In the genomic region with DNA sequence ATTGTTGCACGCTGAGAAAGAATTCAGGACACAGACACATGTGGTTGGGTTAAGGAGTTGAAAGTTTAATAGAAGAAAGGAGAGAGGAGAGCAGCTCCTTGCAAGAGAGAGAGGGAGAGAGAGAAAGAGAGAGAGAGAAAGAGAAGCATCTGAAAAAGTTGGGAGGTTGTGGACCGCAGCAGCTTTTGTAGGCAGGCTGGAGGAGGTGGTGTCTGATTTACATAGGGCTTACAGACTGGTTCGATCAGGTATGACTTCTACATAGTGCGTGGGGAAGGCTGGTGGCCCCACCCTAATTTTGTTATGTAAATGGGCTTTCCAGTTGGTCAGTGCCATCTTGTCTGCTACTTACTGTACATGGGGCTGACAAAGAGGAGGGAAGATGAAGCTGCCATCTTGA, we compare ENCODE assay signal across 2 cellular contexts.
TF ChIP-seq lines count a peak whose summit lies in the region.

No MANE protein-coding gene starts in this region.

TF ChIP-seq in GM23338, 12 proteins besides CTCF, POLR2A, EP300 and RAD21:
- TF ChIP-seq, protein P1, sequence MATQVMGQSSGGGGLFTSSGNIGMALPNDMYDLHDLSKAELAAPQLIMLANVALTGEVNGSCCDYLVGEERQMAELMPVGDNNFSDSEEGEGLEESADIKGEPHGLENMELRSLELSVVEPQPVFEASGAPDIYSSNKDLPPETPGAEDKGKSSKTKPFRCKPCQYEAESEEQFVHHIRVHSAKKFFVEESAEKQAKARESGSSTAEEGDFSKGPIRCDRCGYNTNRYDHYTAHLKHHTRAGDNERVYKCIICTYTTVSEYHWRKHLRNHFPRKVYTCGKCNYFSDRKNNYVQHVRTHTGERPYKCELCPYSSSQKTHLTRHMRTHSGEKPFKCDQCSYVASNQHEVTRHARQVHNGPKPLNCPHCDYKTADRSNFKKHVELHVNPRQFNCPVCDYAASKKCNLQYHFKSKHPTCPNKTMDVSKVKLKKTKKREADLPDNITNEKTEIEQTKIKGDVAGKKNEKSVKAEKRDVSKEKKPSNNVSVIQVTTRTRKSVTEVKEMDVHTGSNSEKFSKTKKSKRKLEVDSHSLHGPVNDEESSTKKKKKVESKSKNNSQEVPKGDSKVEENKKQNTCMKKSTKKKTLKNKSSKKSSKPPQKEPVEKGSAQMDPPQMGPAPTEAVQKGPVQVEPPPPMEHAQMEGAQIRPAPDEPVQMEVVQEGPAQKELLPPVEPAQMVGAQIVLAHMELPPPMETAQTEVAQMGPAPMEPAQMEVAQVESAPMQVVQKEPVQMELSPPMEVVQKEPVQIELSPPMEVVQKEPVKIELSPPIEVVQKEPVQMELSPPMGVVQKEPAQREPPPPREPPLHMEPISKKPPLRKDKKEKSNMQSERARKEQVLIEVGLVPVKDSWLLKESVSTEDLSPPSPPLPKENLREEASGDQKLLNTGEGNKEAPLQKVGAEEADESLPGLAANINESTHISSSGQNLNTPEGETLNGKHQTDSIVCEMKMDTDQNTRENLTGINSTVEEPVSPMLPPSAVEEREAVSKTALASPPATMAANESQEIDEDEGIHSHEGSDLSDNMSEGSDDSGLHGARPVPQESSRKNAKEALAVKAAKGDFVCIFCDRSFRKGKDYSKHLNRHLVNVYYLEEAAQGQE (IDR thresholded peaks at IDR 0.05; ENCODE audit: unreplicated experiment) = no peak
- TF ChIP-seq POLR2AphosphoS5 (IDR thresholded peaks at IDR 0.05; ENCODE audit: low read depth) (peak; percentile 61), STAT1 (IDR thresholded peaks at IDR 0.05; ENCODE audit: unreplicated experiment) (no peak), EZH2 (IDR thresholded peaks at IDR 0.05; ENCODE audit: low read depth, unreplicated experiment) (no peak)

TF ChIP-seq in WTC11, 78 proteins besides CTCF, POLR2A, EP300 and RAD21 (continued from another document):
- TF ChIP-seq, protein P2, sequence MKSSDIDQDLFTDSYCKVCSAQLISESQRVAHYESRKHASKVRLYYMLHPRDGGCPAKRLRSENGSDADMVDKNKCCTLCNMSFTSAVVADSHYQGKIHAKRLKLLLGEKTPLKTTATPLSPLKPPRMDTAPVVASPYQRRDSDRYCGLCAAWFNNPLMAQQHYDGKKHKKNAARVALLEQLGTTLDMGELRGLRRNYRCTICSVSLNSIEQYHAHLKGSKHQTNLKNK (CRISPR knock-in tag; IDR thresholded peaks at IDR 0.05) = no peak
- TF ChIP-seq FOXK1 (CRISPR knock-in tag; IDR thresholded peaks at IDR 0.05) = no peak
- no peak for TF ChIP-seq GTF2I (CRISPR knock-in tag; conservative IDR thresholded peaks at IDR 0.05)
- no peak for TF ChIP-seq IRF2 (CRISPR knock-in tag; IDR thresholded peaks at IDR 0.05; ENCODE audit: borderline replicate concordance, low read depth)
- no peak for TF ChIP-seq MYBL2 (CRISPR knock-in tag; IDR thresholded peaks at IDR 0.05)
- no peak for TF ChIP-seq CBFB (CRISPR knock-in tag; IDR thresholded peaks at IDR 0.05; ENCODE audit: low read depth)
- TF ChIP-seq, protein P3, sequence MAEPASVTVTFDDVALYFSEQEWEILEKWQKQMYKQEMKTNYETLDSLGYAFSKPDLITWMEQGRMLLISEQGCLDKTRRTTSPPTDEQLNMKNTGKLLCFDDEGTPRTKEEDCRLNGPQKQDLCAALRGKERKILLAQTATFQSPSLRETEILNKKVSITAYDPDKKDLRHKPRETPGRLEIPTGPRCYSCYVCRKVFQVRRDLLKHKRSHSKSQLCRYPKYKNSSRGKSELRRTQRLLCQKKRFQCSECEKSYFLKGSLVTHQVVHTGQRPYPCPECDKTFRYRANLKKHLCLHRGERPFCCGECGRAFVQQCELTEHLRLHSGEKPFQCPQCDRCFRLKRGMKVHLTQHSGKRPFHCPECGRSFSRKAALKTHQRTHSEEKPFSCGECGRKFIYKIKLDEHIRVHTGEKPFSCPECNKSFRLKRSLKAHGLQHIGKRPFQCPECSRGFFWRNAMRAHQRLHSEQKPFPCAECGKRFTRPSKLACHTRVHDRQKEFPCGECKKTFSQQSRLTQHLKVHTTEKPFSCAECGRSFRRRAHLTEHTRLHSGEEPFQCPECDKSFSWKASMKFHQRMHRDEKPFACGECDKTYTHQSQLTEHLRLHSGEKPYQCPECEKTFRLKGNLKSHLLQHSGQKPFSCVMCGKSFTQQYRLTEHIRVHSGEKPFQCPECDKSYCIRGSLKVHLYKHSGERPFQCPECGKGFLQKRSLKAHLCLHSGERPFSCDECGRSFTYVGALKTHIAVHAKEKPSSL (CRISPR knock-in tag; conservative IDR thresholded peaks at IDR 0.05) = no peak
- TF ChIP-seq TP53 (CRISPR knock-in tag; IDR thresholded peaks at IDR 0.05) = no peak
- TF ChIP-seq ZNF232 (CRISPR knock-in tag; IDR thresholded peaks at IDR 0.05) = no peak
- TF ChIP-seq, protein P4, sequence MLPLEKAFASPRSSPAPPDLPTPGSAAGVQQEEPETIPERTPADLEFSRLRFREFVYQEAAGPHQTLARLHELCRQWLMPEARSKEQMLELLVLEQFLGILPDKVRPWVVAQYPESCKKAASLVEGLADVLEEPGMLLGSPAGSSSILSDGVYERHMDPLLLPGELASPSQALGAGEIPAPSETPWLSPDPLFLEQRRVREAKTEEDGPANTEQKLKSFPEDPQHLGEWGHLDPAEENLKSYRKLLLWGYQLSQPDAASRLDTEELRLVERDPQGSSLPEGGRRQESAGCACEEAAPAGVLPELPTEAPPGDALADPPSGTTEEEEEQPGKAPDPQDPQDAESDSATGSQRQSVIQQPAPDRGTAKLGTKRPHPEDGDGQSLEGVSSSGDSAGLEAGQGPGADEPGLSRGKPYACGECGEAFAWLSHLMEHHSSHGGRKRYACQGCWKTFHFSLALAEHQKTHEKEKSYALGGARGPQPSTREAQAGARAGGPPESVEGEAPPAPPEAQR (CRISPR knock-in tag; IDR thresholded peaks at IDR 0.05) = no peak
- TF ChIP-seq, protein P5, sequence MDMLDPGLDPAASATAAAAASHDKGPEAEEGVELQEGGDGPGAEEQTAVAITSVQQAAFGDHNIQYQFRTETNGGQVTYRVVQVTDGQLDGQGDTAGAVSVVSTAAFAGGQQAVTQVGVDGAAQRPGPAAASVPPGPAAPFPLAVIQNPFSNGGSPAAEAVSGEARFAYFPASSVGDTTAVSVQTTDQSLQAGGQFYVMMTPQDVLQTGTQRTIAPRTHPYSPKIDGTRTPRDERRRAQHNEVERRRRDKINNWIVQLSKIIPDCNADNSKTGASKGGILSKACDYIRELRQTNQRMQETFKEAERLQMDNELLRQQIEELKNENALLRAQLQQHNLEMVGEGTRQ (CRISPR knock-in tag; IDR thresholded peaks at IDR 0.05) = no peak
- TF ChIP-seq FOXP1 (CRISPR knock-in tag; IDR thresholded peaks at IDR 0.05; ENCODE audit: borderline replicate concordance) = no peak
- no peak for TF ChIP-seq CREB1 (CRISPR knock-in tag; IDR thresholded peaks at IDR 0.05)
- TF ChIP-seq FOXJ3 (CRISPR knock-in tag; IDR thresholded peaks at IDR 0.05; ENCODE audit: borderline replicate concordance) = no peak
- no peak for TF ChIP-seq SMAD3 (CRISPR knock-in tag; IDR thresholded peaks at IDR 0.05; ENCODE audit: borderline replicate concordance)
- no peak for TF ChIP-seq JUN (CRISPR knock-in tag; IDR thresholded peaks at IDR 0.05)
- no peak for TF ChIP-seq ZNF423 (CRISPR knock-in tag; IDR thresholded peaks at IDR 0.05)
